In the genomic region with DNA sequence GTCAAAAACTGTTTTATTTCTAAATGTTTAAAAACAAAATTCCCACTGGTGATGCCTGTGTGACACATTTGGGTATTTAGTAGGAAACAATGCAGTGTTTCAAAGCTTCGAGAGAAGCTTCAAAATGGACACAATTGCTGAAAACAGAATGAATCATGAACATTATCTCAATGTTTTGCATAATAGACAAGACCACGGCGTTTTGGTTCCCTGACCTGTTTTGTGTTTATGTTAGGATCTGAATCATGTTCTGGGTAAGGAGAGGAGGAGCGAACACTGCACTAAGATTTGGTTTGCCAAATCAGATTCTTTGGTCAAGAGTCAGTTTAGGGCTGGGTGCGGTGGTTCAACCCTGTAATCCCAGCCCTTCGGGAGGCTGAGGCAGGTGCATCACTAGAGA, we compare ENCODE assay signal across 17 cellular contexts. TPM values are rescaled to one million over a fixed set of nuclear protein-coding genes. Genes with fewer than 3 reads are reported as not detected.
DNase-seq lines count a peak whose midpoint lies in the region; ATAC-seq and TF ChIP-seq lines count a peak whose summit lies in the region.
"Had no signal": no experiment of that assay in that cellular context is flagged by ENCODE, and none has a peak within 500 bp of the region (broad histone marks: within the 10 kb centered on the region; RNA-seq: fewer than 3 reads in every experiment).

No MANE protein-coding gene starts in this region.

- peak overlapping the region; percentile 51 for H3K27ac ChIP-seq in substantia nigra (ENCODE audit: low read depth, low read length, poor library complexity, severe bottlenecking)
- H3K27ac ChIP-seq: uterus had no signal

- H3K4me3 ChIP-seq in fibroblast of villous mesenchyme (ENCODE audit: low read depth, low read length) = no peak overlapping the region
- H3K4me3 ChIP-seq: HAP-1, uterus had no signal

- peak; percentile 96 for DNase-seq in HCEC 1CT
- peak; percentile 59 for DNase-seq in astrocyte of the hippocampus (ENCODE audit: low read depth, low spot score)
- DNase-seq in fibroblast of villous mesenchyme (ENCODE audit: low read depth) = peak; percentile 81
- peak in 3 of 49 donors; percentile 10 to 33 (median 10) for DNase-seq in substantia nigra (lab: John Stamatoyannopoulos, UW)
- no peak for DNase-seq in GM03348 (ENCODE audit: low spot score)
- no peak for DNase-seq in RKO (ENCODE audit: low spot score)
- DNase-seq: activated T-cell treated with anti-CD3 and anti-CD28 coated beads, Interleukin-2, amount 50 U/mL, for 48 hours; CD8-positive, alpha-beta T cell; GF-D8; naive B cell; NCI-H1930; retina; stimulated activated CD4-positive, alpha-beta T cell treated with anti-CD3 and anti-CD28 coated beads, Interleukin-2, amount 100 ng/mL, for 48 hours; uterus had no signal

- TF ChIP-seq CTCF in fibroblast of villous mesenchyme (IDR thresholded peaks at IDR 0.05; ENCODE audit: insufficient read depth, low read depth, low read length) = no peak

- ATAC-seq in HG02642 (IDR thresholded peaks at IDR 0.05; ENCODE audit: poor library complexity, unreplicated experiment) = no peak
- ATAC-seq: CD8-positive, alpha-beta T cell; stimulated activated memory B cell treated with anti-CD40 and anti-IgM and Interleukin-4, amounts not matched to agents 10 μg/mL and 1 μg/mL and 100 μg/mL, for 72 hours had no signal

RNA-seq across cellular contexts. Expression of gene IFT88, which starts 42.2 kb away (rescaled TPM):
- 11.6 and 14.2 TPM in 2 replicates for total RNA-seq in fibroblast of villous mesenchyme

Comparison
In these comparisons a context has a peak if more than half of its experiments do, and no peak if none do; other contexts are left out.
1. DNase-seq: peak in HCEC 1CT (single experiment), astrocyte of the hippocampus (single experiment) and fibroblast of villous mesenchyme (single experiment); none in GM03348 (single experiment) and RKO (single experiment).